Comparison of ENCODE assay signal across 18 cellular contexts in the genomic region with DNA sequence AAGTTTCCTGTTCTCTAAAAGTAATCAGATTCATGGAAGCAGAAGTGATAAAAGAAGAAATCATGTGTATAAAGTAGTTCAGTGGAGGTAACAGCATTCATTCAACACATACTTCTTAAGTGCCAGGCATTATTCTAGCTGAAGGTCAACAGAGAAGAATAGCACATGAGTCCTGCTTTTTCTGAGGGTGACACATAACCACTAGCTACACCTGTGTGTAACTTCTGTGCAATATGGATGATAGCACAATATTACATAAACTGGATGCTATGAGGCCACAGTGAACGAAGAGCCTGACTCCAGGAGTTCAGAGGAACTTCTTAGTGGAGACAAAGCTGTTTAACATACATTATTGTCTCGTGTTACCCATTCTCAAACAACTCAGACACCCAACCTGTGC.
A peak's percentile ranks its signal among the peaks of the same experiment; 100 is the strongest.
DNase-seq lines count a peak whose midpoint lies in the region; ATAC-seq, FAIRE-seq and TF ChIP-seq lines count a peak whose summit lies in the region.
"Had no signal": no experiment of that assay in that cellular context is flagged by ENCODE, and none has a peak within 500 bp of the region (broad histone marks: within the 10 kb centered on the region; RNA-seq: fewer than 3 reads in every experiment).

No MANE protein-coding gene starts in this region.

- dilution Hi-C loops in keratinocyte (cut with MboI; ENCODE audit: extremely low pct_ligation_motif_present, low sequenced_read_pairs) = no loop called here

- H3K27me3 ChIP-seq in bronchial epithelial cell (ENCODE audit: control insufficient read depth, insufficient read depth, low read length) = no peaks in the 10 kb centered on the region
- no peaks in the 10 kb centered on the region for H3K27me3 ChIP-seq in keratinocyte (ENCODE audit: control insufficient read depth, extremely low read depth, insufficient read depth, low read length)
- no peaks in the 10 kb centered on the region for H3K27me3 ChIP-seq in skeletal muscle tissue (ENCODE audit: control insufficient read depth in 3 of 3, insufficient read depth in 3 of 3, low read length in 3 of 3)
- peaks cover 0 to 4% (median 0%) of the 10 kb centered on the region in 45 donors for H3K27me3 ChIP-seq in dorsolateral prefrontal cortex
- no peaks in the 10 kb centered on the region for H3K27me3 ChIP-seq in upper lobe of left lung
- H3K27me3 ChIP-seq: ovary, transverse colon had no signal

- FAIRE-seq in bronchial epithelial cell (lab: Jason Lieb, UNC) (peak; percentile 55), keratinocyte (lab: Jason Lieb, UNC) (peak; percentile 32)
- FAIRE-seq: GM18507 had no signal

- no peaks in the 10 kb centered on the region for H3K79me2 ChIP-seq in keratinocyte (ENCODE audit: control insufficient read depth, insufficient read depth, low read length)

- intact Hi-C loops in dorsolateral prefrontal cortex (cut with DNase I) = no loop called here

- H3K4me1 ChIP-seq in keratinocyte (ENCODE audit: control insufficient read depth, extremely low read depth, insufficient read depth, low read length) = peaks cover 24% of the 10 kb centered on the region
- H3K4me1 ChIP-seq in skeletal muscle tissue (ENCODE audit: control insufficient read depth in 3 of 3, insufficient read depth in 3 of 3, low read length in 3 of 3) = peaks cover 22 to 39% (median 38%) of the 10 kb centered on the region in 3 donors
- peaks cover 0 to 11% (median 3%) of the 10 kb centered on the region in 4 donors for H3K4me1 ChIP-seq in upper lobe of left lung

- no peak overlapping the region for H3K4me3 ChIP-seq in bronchial epithelial cell (ENCODE audit: low read depth, low read length)
- no peak overlapping the region for H3K4me3 ChIP-seq in keratinocyte (ENCODE audit: control insufficient read depth in 2 of 3, extremely low read depth in 1 of 3, insufficient read depth in 2 of 3, low read depth in 1 of 3, low read length in 3 of 3)
- H3K4me3 ChIP-seq in skeletal muscle tissue (ENCODE audit: low read length in 3 of 3) = no peak overlapping the region
- no peak overlapping the region for H3K4me3 ChIP-seq in dorsolateral prefrontal cortex
- H3K4me3 ChIP-seq in upper lobe of left lung = no peak overlapping the region
- H3K4me3 ChIP-seq: ovary, spleen, transverse colon had no signal

- H3K9me3 ChIP-seq in keratinocyte (ENCODE audit: control insufficient read depth, low read depth, low read length) (no peaks in the 10 kb centered on the region), skeletal muscle tissue (ENCODE audit: control insufficient read depth in 3 of 3, low read length in 3 of 3) (no peaks in the 10 kb centered on the region), upper lobe of left lung (no peaks in the 10 kb centered on the region)
- H3K9me3 ChIP-seq: ovary, spleen, transverse colon had no signal

- TF ChIP-seq EP300 in upper lobe of left lung (IDR thresholded peaks at IDR 0.05) = no peak

- no peaks in the 10 kb centered on the region for H3K9me1 ChIP-seq in keratinocyte (ENCODE audit: control insufficient read depth, extremely low read depth, insufficient read depth, low read length)

- no peak for TF ChIP-seq POLR2A in upper lobe of left lung (IDR thresholded peaks at IDR 0.05)

- H3K27ac ChIP-seq in keratinocyte (ENCODE audit: control insufficient read depth, insufficient read depth, low read length) (peak overlapping the region; percentile 66), skeletal muscle tissue (ENCODE audit: low read depth, low read length) (peak overlapping the region; percentile 94), dorsolateral prefrontal cortex (no peak overlapping the region), upper lobe of left lung (no peak overlapping the region)
- H3K27ac ChIP-seq: C4-2B, ovary, spleen had no signal

- H2AFZ ChIP-seq in keratinocyte (ENCODE audit: control insufficient read depth, low read length) = no peak overlapping the region

- TF ChIP-seq CTCF in bronchial epithelial cell (IDR thresholded peaks at IDR 0.05; ENCODE audit: insufficient read depth, low read length, severe bottlenecking) = no peak
- TF ChIP-seq CTCF in keratinocyte (optimal IDR thresholded peaks at IDR 0.05 in 1 of 3, IDR thresholded peaks at IDR 0.05 in 1 of 3, conservative IDR thresholded peaks at IDR 0.05 in 1 of 3; ENCODE audit: extremely low read depth in 1 of 3, insufficient read depth in 2 of 3, low read length in 3 of 3) = no peak
- no peak for TF ChIP-seq CTCF in dorsolateral prefrontal cortex (IDR thresholded peaks at IDR 0.05 in 54 of 56, conservative IDR thresholded peaks at IDR 0.05 in 2 of 56; ENCODE audit: low read depth in 1 of 56, partially characterized antibody in 56 of 56)
- TF ChIP-seq CTCF in upper lobe of left lung (IDR thresholded peaks at IDR 0.05) = no peak

- H3K9ac ChIP-seq in keratinocyte (ENCODE audit: control insufficient read depth, extremely low read depth, insufficient read depth, low read length) = no peak overlapping the region
- H3K9ac ChIP-seq in skeletal muscle tissue (ENCODE audit: low read depth in 1 of 3, low read length in 3 of 3) = peak overlapping the region; percentile 20 to 72 (median 45)

- no peaks in the 10 kb centered on the region for H4K20me1 ChIP-seq in keratinocyte (ENCODE audit: control insufficient read depth, extremely low read depth, insufficient read depth, low read length)

- DNase-seq in NCI-H226 = peak; percentile 41
- peak; percentile 57 for DNase-seq in bronchial epithelial cell (ENCODE audit: low read depth)
- DNase-seq in keratinocyte (ENCODE audit: low read depth, low spot score) = no peak
- DNase-seq in dorsolateral prefrontal cortex = no peak
- no peak for DNase-seq in upper lobe of left lung
- DNase-seq: activated B cell treated with CpG ODN at 0.5 μM for 24 hours, erythroblast, head of caudate nucleus, NCI-H2081, NCI-H774, ovary, spleen, transverse colon had no signal

- no peaks in the 10 kb centered on the region for H3K36me3 ChIP-seq in bronchial epithelial cell (ENCODE audit: control insufficient read depth, insufficient read depth, low read length)
- H3K36me3 ChIP-seq in keratinocyte (ENCODE audit: control insufficient read depth in 2 of 2, extremely low read depth in 1 of 2, insufficient read depth in 2 of 2, low read length in 2 of 2) = no peaks in the 10 kb centered on the region
- H3K36me3 ChIP-seq in skeletal muscle tissue (ENCODE audit: control insufficient read depth in 3 of 3, insufficient read depth in 3 of 3, low read length in 3 of 3) = no peaks in the 10 kb centered on the region
- H3K36me3 ChIP-seq in upper lobe of left lung = no peaks in the 10 kb centered on the region
- H3K36me3 ChIP-seq: ovary, spleen, transverse colon had no signal

- H3K4me2 ChIP-seq in keratinocyte (ENCODE audit: control insufficient read depth, extremely low read depth, insufficient read depth, low read depth, low read length) = no peak overlapping the region

- ATAC-seq in GM18907 (IDR thresholded peaks at IDR 0.05; ENCODE audit: unreplicated experiment) (no peak), upper lobe of left lung (ENCODE audit: low FRiP score in 2 of 2) (no peak)
- ATAC-seq: stimulated activated effector memory CD8-positive, alpha-beta T cell treated with anti-CD3 and anti-CD28 coated beads, Interleukin-12 subunit alpha, Interleukin-12 subunit beta, amount 100 ng/mL, for 72 hours had no signal

- 49 to 77% methylated on average over 2 of the region's 2 CpGs for WGBS in upper lobe of left lung, 2 donors

Comparison
In these comparisons a context has a peak if more than half of its experiments do, and no peak if none do; other contexts are left out.
1. DNase-seq: peak in NCI-H226 (single experiment) and bronchial epithelial cell (single experiment); none in keratinocyte (single experiment), dorsolateral prefrontal cortex (0 of 10) and upper lobe of left lung (0 of 2).
2. H3K27ac ChIP-seq: peak in keratinocyte (single experiment) and skeletal muscle tissue (single experiment); none in dorsolateral prefrontal cortex (0 of 59) and upper lobe of left lung (0 of 4).